In genomic region chr2:241150660-241151530, GRCh38 we compare ENCODE assay signal across 6 cellular contexts. TPM values are rescaled to one million over a fixed set of nuclear protein-coding genes. Genes with fewer than 3 reads are reported as not detected.
A peak's percentile ranks its signal among the peaks of the same experiment; 100 is the strongest.
DNase-seq lines count a peak whose midpoint lies in the region; ATAC-seq and TF ChIP-seq lines count a peak whose summit lies in the region.

No MANE protein-coding gene starts in this region.

- peak overlapping the region; percentile 89 for H3K27ac ChIP-seq in psoas muscle

- H3K36me3 ChIP-seq in endocrine pancreas (ENCODE audit: control insufficient read depth, insufficient read depth, low read length): peaks cover 2% of the 10 kb centered on the region
- H3K36me3 ChIP-seq in psoas muscle (ENCODE audit: insufficient read depth in 1 of 2, low read depth in 1 of 2): peaks cover 0 to 21% of the 10 kb centered on the region in 2 donors

- ATAC-seq in psoas muscle: peak in 3 of 4 donors; percentile 15 to 34 (median 28)

- H3K4me3 ChIP-seq in endocrine pancreas (ENCODE audit: control insufficient read depth, insufficient read depth, low read length): peak overlapping the region; percentile 88
- peak overlapping the region; percentile 96 for H3K4me3 ChIP-seq in psoas muscle

- intact Hi-C loops in psoas muscle (cut with DNase I): loop anchor here in 1 of 2 donors (5.0 kb wide), 1 partner anchor 49 kb away; the partner anchor contains the start of gene MTERF4

- H3K27me3 ChIP-seq in endocrine pancreas (ENCODE audit: control insufficient read depth, insufficient read depth, low read length) (no peaks in the 10 kb centered on the region), psoas muscle (ENCODE audit: insufficient read depth in 3 of 3, low read length in 2 of 3) (peaks cover 0 to 4% (median 0%) of the 10 kb centered on the region in 3 donors)

- H3K4me1 ChIP-seq in endocrine pancreas (ENCODE audit: control insufficient read depth, insufficient read depth, low read length): peaks cover 3% of the 10 kb centered on the region
- H3K4me1 ChIP-seq in psoas muscle: peaks cover 14% of the 10 kb centered on the region

- WGBS in psoas muscle, 3 donors: 7 to 9% (median 8%) methylated on average over 31 to 37 of the region's 37 CpGs

- H3K9me3 ChIP-seq in endocrine pancreas (ENCODE audit: control insufficient read depth, low read length): no peaks in the 10 kb centered on the region
- no peaks in the 10 kb centered on the region for H3K9me3 ChIP-seq in psoas muscle

- peak; percentile 38 for DNase-seq in NCI-H82 (lab: John Stamatoyannopoulos, UW)
- DNase-seq in NCI-H82 treated with DMSO at 0.1 percent for 48 hours (lab: John Stamatoyannopoulos, UW; ENCODE audit: unreplicated experiment): no peak
- DNase-seq in psoas muscle: peak in 1 of 2 donors; percentile 30
- no peak for DNase-seq in NCI-H2081 (lab: John Stamatoyannopoulos, UW)
- DNase-seq in AG08395 (ENCODE audit: low spot score): no peak

- TF ChIP-seq CTCF in psoas muscle (IDR thresholded peaks at IDR 0.05): no peak

- peak overlapping the region; percentile 25 for H3K9ac ChIP-seq in endocrine pancreas (ENCODE audit: control insufficient read depth, insufficient read depth, low read length)

RNA-seq across cellular contexts. Expression of gene PPP1R7, which starts 0.6 kb away (rescaled TPM):
- total RNA-seq in psoas muscle: 10 to 100 TPM; 71.3 to 80.8 (median 72.2) TPM
- polyA plus RNA-seq in psoas muscle: 100 to 1,000 TPM in 1 of 3 donors, 10 to 100 TPM in 2; 44.0 to 108 (median 74.6) TPM

RNA-seq across cellular contexts. Expression of gene PASK, which starts 1.6 kb away (rescaled TPM):
- 1 to 10 TPM in 2 of 4 donors, under 1 TPM in 2; 0.71 to 1.9 (median 1.2) TPM for total RNA-seq in psoas muscle
- 1 to 10 TPM in 1 of 3 donors, under 1 TPM in 2; 0.41 to 1.3 (median 0.44) TPM for polyA plus RNA-seq in psoas muscle

RNA-seq across cellular contexts. Expression of gene ANO7, which starts 37.6 kb away (rescaled TPM):
- total RNA-seq in psoas muscle: 1 to 10 TPM in 1 of 4 donors, under 1 TPM in 3; 0.36 to 1.8 (median 0.64) TPM
- under 1 TPM; 0.22 to 0.55 (median 0.34) TPM for polyA plus RNA-seq in psoas muscle

RNA-seq across cellular contexts. Expression of gene MTERF4, which starts 48.8 kb away (rescaled TPM):
- total RNA-seq in psoas muscle: 10 to 100 TPM; 27.3 to 39.0 (median 32.6) TPM
- 10 to 100 TPM; 31.8 to 48.0 (median 32.8) TPM for polyA plus RNA-seq in psoas muscle
